12 cellular contexts compared by ENCODE assay signal in genomic region chr21:34818663-34819158, GRCh38.
DNase-seq lines count a peak whose midpoint lies in the region; ATAC-seq, FAIRE-seq and TF ChIP-seq lines count a peak whose summit lies in the region.
"Had no signal": no experiment of that assay in that cellular context is flagged by ENCODE, and none has a peak within 500 bp of the region (broad histone marks: within the 10 kb centered on the region; RNA-seq: fewer than 3 reads in every experiment).

No MANE protein-coding gene starts in this region.

- peak overlapping the region; percentile 68 for H3K27ac Mint-ChIP-seq in activated CD4-positive, alpha-beta T cell treated with anti-CD3 and anti-CD28 coated beads, Interleukin-2, amount 10 ng/mL, durations not matched to agents 7 days and 5 days
- H3K27ac Mint-ChIP-seq in astrocyte (ENCODE audit: unreplicated experiment), result peak overlapping the region; percentile 70

- no peak overlapping the region for H3K4me3 Mint-ChIP-seq in activated CD4-positive, alpha-beta T cell treated with anti-CD3 and anti-CD28 coated beads, Interleukin-2, amount 10 ng/mL, durations not matched to agents 7 days and 5 days
- no peak overlapping the region for H3K4me3 Mint-ChIP-seq in astrocyte (ENCODE audit: unreplicated experiment)

- no peak overlapping the region for H3K9ac ChIP-seq in astrocyte (ENCODE audit: low read length)

- H3K36me3 Mint-ChIP-seq in activated CD4-positive, alpha-beta T cell treated with anti-CD3 and anti-CD28 coated beads, Interleukin-2, amount 10 ng/mL, durations not matched to agents 7 days and 5 days (ENCODE audit: low read depth), result peaks cover 48% of the 10 kb centered on the region
- peaks cover 55% of the 10 kb centered on the region for H3K36me3 Mint-ChIP-seq in astrocyte (ENCODE audit: low read depth, unreplicated experiment)

- H2AFZ ChIP-seq in astrocyte (ENCODE audit: low read depth, low read length), result no peak overlapping the region

- no peaks in the 10 kb centered on the region for H3K27me3 ChIP-seq in astrocyte (ENCODE audit: insufficient read depth, low read length)
- no peaks in the 10 kb centered on the region for H3K27me3 ChIP-seq in foreskin keratinocyte
- H3K27me3 ChIP-seq: upper lobe of left lung had no signal

- no peaks in the 10 kb centered on the region for H3K9me3 ChIP-seq in astrocyte (ENCODE audit: insufficient read depth, low read depth, low read length)
- H3K9me3 ChIP-seq: upper lobe of left lung had no signal

- TF ChIP-seq CTCF in astrocyte (IDR thresholded peaks at IDR 0.05; ENCODE audit: insufficient read depth, low read depth, low read length) (no peak), foreskin keratinocyte (conservative IDR thresholded peaks at IDR 0.05) (no peak)

- H3K27me3 Mint-ChIP-seq in activated CD4-positive, alpha-beta T cell treated with anti-CD3 and anti-CD28 coated beads, Interleukin-2, amount 10 ng/mL, durations not matched to agents 7 days and 5 days, result no peaks in the 10 kb centered on the region
- no peaks in the 10 kb centered on the region for H3K27me3 Mint-ChIP-seq in astrocyte (ENCODE audit: low read depth, unreplicated experiment)

- peaks cover 90% of the 10 kb centered on the region for H4K20me1 ChIP-seq in astrocyte (ENCODE audit: insufficient read depth, low read length)

- peaks cover 43% of the 10 kb centered on the region for H3K79me2 ChIP-seq in astrocyte (ENCODE audit: insufficient read depth, low read length)

- DNase-seq in activated CD4-positive, alpha-beta T cell treated with anti-CD3 and anti-CD28 coated beads, Interleukin-2, amount 10 ng/mL, durations not matched to agents 7 days and 5 days, result no peak
- no peak for DNase-seq in activated CD4-positive, alpha-beta T cell treated with anti-CD3 and anti-CD28 coated beads for 4 hours
- DNase-seq in astrocyte (ENCODE audit: low read depth) (no peak), foreskin keratinocyte (peak; percentile 75 to 78), sciatic nerve (ENCODE audit: low spot score) (no peak), cerebellum (ENCODE audit: low spot score) (no peak)
- DNase-seq in stimulated activated CD4-positive, alpha-beta T cell treated with anti-CD3 and anti-CD28 coated beads, Interleukin-15, amount 100 ng/mL, for 24 hours, result no peak
- DNase-seq: caudate nucleus, NCI-H2107, NCI-H748 treated with DMSO at 0.1 percent for 48 hours, upper lobe of left lung had no signal

- FAIRE-seq in astrocyte (lab: Jason Lieb, UNC), result no peak

- H3K4me3 ChIP-seq in astrocyte (ENCODE audit: insufficient read depth, low read depth, low read length), result no peak overlapping the region
- H3K4me3 ChIP-seq: upper lobe of left lung had no signal

- H3K27ac ChIP-seq in astrocyte (ENCODE audit: low read depth, low read length) (no peak overlapping the region), foreskin keratinocyte (peak overlapping the region; percentile 60)

- H3K4me1 Mint-ChIP-seq in activated CD4-positive, alpha-beta T cell treated with anti-CD3 and anti-CD28 coated beads, Interleukin-2, amount 10 ng/mL, durations not matched to agents 7 days and 5 days, result peaks cover 3% of the 10 kb centered on the region
- peaks cover 54% of the 10 kb centered on the region for H3K4me1 Mint-ChIP-seq in astrocyte (ENCODE audit: low read depth, unreplicated experiment)

- peaks cover 67% of the 10 kb centered on the region for H3K36me3 ChIP-seq in astrocyte (ENCODE audit: insufficient read depth, low read length)

- no peak overlapping the region for H3K4me2 ChIP-seq in astrocyte (ENCODE audit: low read length)

- H3K9me3 Mint-ChIP-seq in activated CD4-positive, alpha-beta T cell treated with anti-CD3 and anti-CD28 coated beads, Interleukin-2, amount 10 ng/mL, durations not matched to agents 7 days and 5 days, result no peaks in the 10 kb centered on the region
- no peaks in the 10 kb centered on the region for H3K9me3 Mint-ChIP-seq in astrocyte (ENCODE audit: unreplicated experiment)

- H3K4me1 ChIP-seq in astrocyte (ENCODE audit: insufficient read depth, low read length), result peaks cover 17% of the 10 kb centered on the region
- H3K4me1 ChIP-seq in foreskin keratinocyte, result peaks cover 54% of the 10 kb centered on the region

- CTCF ChIA-PET in activated CD4-positive, alpha-beta T cell treated with anti-CD3 and anti-CD28 coated beads, Interleukin-2, amount 10 ng/mL, durations not matched to agents 7 days and 5 days (lab: Charles Lee), result no interaction called here

- POLR2A ChIA-PET in activated CD4-positive, alpha-beta T cell treated with anti-CD3 and anti-CD28 coated beads, Interleukin-2, amount 10 ng/mL, durations not matched to agents 7 days and 5 days (lab: Charles Lee), result interaction anchor here (0.5 kb wide), 1 partner anchor 14 kb away, joined by 5 read pairs; no protein-coding TSS in a partner anchor

- ATAC-seq in foreskin keratinocyte, result peak; percentile 6
- ATAC-seq in sciatic nerve, result peak; percentile 50
- no peak for ATAC-seq in HG02759 (IDR thresholded peaks at IDR 0.05; ENCODE audit: unreplicated experiment)

- intact Hi-C loops in sciatic nerve (cut with DNase I), result no loop called here

Comparison
In these comparisons a context has a peak if more than half of its experiments do, and no peak if none do; other contexts are left out.
1. DNase-seq: peak in foreskin keratinocyte (2 of 2); none in activated CD4-positive, alpha-beta T cell treated with anti-CD3 and anti-CD28 coated beads, Interleukin-2, amount 10 ng/mL, durations not matched to agents 7 days and 5 days (single experiment), activated CD4-positive, alpha-beta T cell treated with anti-CD3 and anti-CD28 coated beads for 4 hours (0 of 2), astrocyte (single experiment), sciatic nerve (single experiment), cerebellum (single experiment) and stimulated activated CD4-positive, alpha-beta T cell treated with anti-CD3 and anti-CD28 coated beads, Interleukin-15, amount 100 ng/mL, for 24 hours (single experiment).